Comparison of ENCODE assay signal across 9 cellular contexts in the genomic region with DNA sequence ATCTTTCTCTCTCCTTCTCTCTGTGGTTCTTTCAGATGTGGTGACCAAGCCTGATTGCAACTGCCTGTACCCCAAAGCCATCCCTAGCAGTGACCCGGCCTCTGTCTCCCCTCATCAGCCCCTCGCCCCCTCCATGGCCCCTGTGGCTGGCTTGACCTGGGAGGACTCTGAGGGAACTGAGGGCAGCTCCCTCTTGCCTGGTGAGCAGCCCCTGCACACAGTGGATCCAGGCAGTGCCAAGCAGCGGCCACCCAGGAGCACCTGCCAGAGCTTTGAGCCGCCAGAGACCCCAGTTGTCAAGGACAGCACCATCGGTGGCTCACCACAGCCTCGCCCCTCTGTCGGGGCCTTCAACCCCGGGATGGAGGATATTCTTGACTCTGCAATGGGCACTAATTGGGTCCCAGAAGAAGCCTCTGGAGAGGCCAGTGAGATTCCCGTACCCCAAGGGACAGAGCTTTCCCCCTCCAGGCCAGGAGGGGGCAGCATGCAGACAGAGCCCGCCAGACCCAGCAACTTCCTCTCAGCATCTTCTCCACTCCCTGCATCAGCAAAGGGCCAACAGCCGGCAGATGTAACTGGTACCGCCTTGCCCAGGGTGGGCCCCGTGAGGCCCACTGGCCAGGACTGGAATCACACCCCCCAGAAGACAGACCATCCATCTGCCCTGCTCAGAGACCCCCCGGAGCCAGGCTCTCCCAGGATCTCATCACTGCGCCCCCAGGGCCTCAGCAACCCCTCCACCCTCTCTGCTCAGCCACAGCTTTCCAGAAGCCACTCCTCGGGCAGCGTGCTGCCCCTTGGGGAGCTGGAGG. TPM values are rescaled to one million over a fixed set of nuclear protein-coding genes. Genes with fewer than 3 reads are reported as not detected.
DNase-seq lines count a peak whose midpoint lies in the region; ATAC-seq and TF ChIP-seq lines count a peak whose summit lies in the region.
"Had no signal": no experiment of that assay in that cellular context is flagged by ENCODE, and none has a peak within 500 bp of the region (broad histone marks: within the 10 kb centered on the region; RNA-seq: fewer than 3 reads in every experiment).

No MANE protein-coding gene starts in this region.

- H3K27ac ChIP-seq in iPS DF 6.9 (ENCODE audit: low read length): no peak overlapping the region

- TF ChIP-seq CTCF in WI38 (IDR thresholded peaks at IDR 0.05; ENCODE audit: low read depth, low read length): 0 out of 2 replicates have a peak, but pooled peaks have one; percentile 28

- WGBS in iPS DF 6.9 (ENCODE audit: insufficient coverage, insufficient read length): no CpG with 5 or more reads among the region's 17 CpGs

- H3K36me3 ChIP-seq in H7 (replicated peaks; ENCODE audit: control insufficient read depth, insufficient read depth, low read length) (no peaks in the 10 kb centered on the region), iPS DF 6.9 (ENCODE audit: control insufficient read depth, insufficient read depth, low read length) (no peaks in the 10 kb centered on the region)

- H3K27me3 ChIP-seq in H7 (ENCODE audit: control insufficient read depth, insufficient read depth, low read length) (no peaks in the 10 kb centered on the region), iPS DF 6.9 (ENCODE audit: control insufficient read depth, insufficient read depth, low read length) (no peaks in the 10 kb centered on the region)

- H3K4me3 ChIP-seq in H7 (ENCODE audit: insufficient read depth, low read depth, low read length): no peak overlapping the region
- H3K4me3 ChIP-seq in WI38 (ENCODE audit: low read depth, low read length): no peak overlapping the region
- H3K4me3 ChIP-seq in iPS DF 6.9 (ENCODE audit: low read length): no peak overlapping the region

- no peaks in the 10 kb centered on the region for H3K9me3 ChIP-seq in iPS DF 6.9 (ENCODE audit: control insufficient read depth, insufficient read depth, low read length)

- no peak for ATAC-seq in HG02588 (IDR thresholded peaks at IDR 0.05; ENCODE audit: unreplicated experiment)
- no peak for ATAC-seq in GM18867 (IDR thresholded peaks at IDR 0.05; ENCODE audit: unreplicated experiment)

- H3K4me1 ChIP-seq in iPS DF 6.9 (ENCODE audit: control insufficient read depth, insufficient read depth, low read length): no peaks in the 10 kb centered on the region

- peak; percentile 60 for DNase-seq in 8988T
- peak; percentile 93 for DNase-seq in H7
- DNase-seq in iPS DF 6.9 (ENCODE audit: low read depth, low spot score): peak; percentile 45
- no peak for DNase-seq in T-helper 2 cell
- DNase-seq in NCI-H1048 (lab: John Stamatoyannopoulos, UW): no peak
- DNase-seq: amygdala had no signal

RNA-seq across cellular contexts. Expression of a gene that starts 12.7 kb away (rescaled TPM):
- 5.5 and 6.9 TPM in 2 replicates for total RNA-seq in H7 (2014; rRNA removed; shearing (Covaris generic))

Comparison
In these comparisons a context has a peak if more than half of its experiments do, and no peak if none do; other contexts are left out.
1. DNase-seq: peak in 8988T (single experiment), H7 (single experiment) and iPS DF 6.9 (single experiment); none in T-helper 2 cell (0 of 5) and NCI-H1048 (single experiment).